In genomic region chr18:11077548-11078187, GRCh38 we compare ENCODE assay signal across 25 cellular contexts.
"Had no signal": no experiment of that assay in that cellular context is flagged by ENCODE, and none has a peak within 500 bp of the region (broad histone marks: within the 10 kb centered on the region; RNA-seq: fewer than 3 reads in every experiment).

No MANE protein-coding gene starts in this region.

- H3K4me3 Mint-ChIP-seq: activated CD8-positive, alpha-beta T cell treated with anti-CD3 and anti-CD28 coated beads, Interleukin-2, amount 10 ng/mL, durations not matched to agents 7 days and 5 days; activated naive CD8-positive, alpha-beta T cell treated with anti-CD3 and anti-CD28 coated beads, Interleukin-2, amount 10 ng/mL, durations not matched to agents 7 days and 5 days; T-helper 17 cell; WTC11 had no signal

- H3K4me1 ChIP-seq: adrenal gland, breast epithelium had no signal

- H3K27ac ChIP-seq: adrenal gland, breast epithelium had no signal

- H3K27me3 ChIP-seq: adrenal gland, breast epithelium had no signal

- ATAC-seq: activated CD8-positive, alpha-beta T cell treated with anti-CD3 and anti-CD28 coated beads, Interleukin-2, amount 10 ng/mL, durations not matched to agents 7 days and 5 days; PC-3; T-helper 17 cell; WTC11 had no signal

- H3K4me3 ChIP-seq: adrenal gland, breast epithelium had no signal

- FAIRE-seq: RCC 7860 had no signal

- H3K27ac Mint-ChIP-seq: activated CD8-positive, alpha-beta T cell treated with anti-CD3 and anti-CD28 coated beads, Interleukin-2, amount 10 ng/mL, durations not matched to agents 7 days and 5 days; activated naive CD8-positive, alpha-beta T cell treated with anti-CD3 and anti-CD28 coated beads, Interleukin-2, amount 10 ng/mL, durations not matched to agents 7 days and 5 days; T-helper 17 cell; WTC11 had no signal

- H3K27me3 Mint-ChIP-seq: activated naive CD8-positive, alpha-beta T cell treated with anti-CD3 and anti-CD28 coated beads, Interleukin-2, amount 10 ng/mL, durations not matched to agents 7 days and 5 days had no signal

- H3K9me3 ChIP-seq: adrenal gland, breast epithelium had no signal

- H3K36me3 ChIP-seq: adrenal gland, breast epithelium had no signal

- DNase-seq: activated CD4-positive, alpha-beta T cell treated with anti-CD3 and anti-CD28 coated beads for 48 hours; activated CD4-positive, alpha-beta T cell treated with anti-CD3 and anti-CD28 coated beads, Interleukin-2, amount 50 U/mL, for 4 hours; activated CD4-positive, CD25-positive, alpha-beta regulatory T cell treated with anti-CD3 and anti-CD28 coated beads, Interleukin-2, amount 50 U/mL, for 72 hours; activated CD8-positive, alpha-beta memory T cell treated with anti-CD3 and anti-CD28 coated beads, Interleukin-2, amount 50 U/mL, for 48 hours; activated CD8-positive, alpha-beta T cell treated with anti-CD3 and anti-CD28 coated beads, Interleukin-2, amount 10 ng/mL, durations not matched to agents 7 days and 5 days; activated naive CD4-positive, alpha-beta T cell treated with anti-CD3 and anti-CD28 coated beads, Interleukin-2, amount 50 U/mL, for 16 hours; activated naive CD8-positive, alpha-beta T cell treated with anti-CD3 and anti-CD28 coated beads, Interleukin-2, amount 10 ng/mL, durations not matched to agents 7 days and 5 days; activated T-cell treated with anti-CD3 and anti-CD28 coated beads, Interleukin-2, amount 50 U/mL, for 1 hour; adrenal gland; anterior cingulate cortex; central memory CD4-positive, alpha-beta T cell; MM.1S; NCI-H1105; NCI-H1436 treated with DMSO at 0.1 percent for 48 hours; NCI-H187; NCI-H2081; NCI-H510A treated with DMSO at 0.1 percent for 48 hours; NCI-H69; PC-3; SHP77 treated with DMSO at 0.1 percent for 48 hours; T-helper 17 cell; T-helper 9 cell had no signal

- H3K4me1 Mint-ChIP-seq: activated naive CD8-positive, alpha-beta T cell treated with anti-CD3 and anti-CD28 coated beads, Interleukin-2, amount 10 ng/mL, durations not matched to agents 7 days and 5 days; T-helper 17 cell; WTC11 had no signal

- H3K36me3 Mint-ChIP-seq: activated naive CD8-positive, alpha-beta T cell treated with anti-CD3 and anti-CD28 coated beads, Interleukin-2, amount 10 ng/mL, durations not matched to agents 7 days and 5 days; WTC11 had no signal

- H3K9me3 Mint-ChIP-seq: activated naive CD8-positive, alpha-beta T cell treated with anti-CD3 and anti-CD28 coated beads, Interleukin-2, amount 10 ng/mL, durations not matched to agents 7 days and 5 days; WTC11 had no signal
